ENCODE assay signal across 12 cellular contexts in the genomic region with DNA sequence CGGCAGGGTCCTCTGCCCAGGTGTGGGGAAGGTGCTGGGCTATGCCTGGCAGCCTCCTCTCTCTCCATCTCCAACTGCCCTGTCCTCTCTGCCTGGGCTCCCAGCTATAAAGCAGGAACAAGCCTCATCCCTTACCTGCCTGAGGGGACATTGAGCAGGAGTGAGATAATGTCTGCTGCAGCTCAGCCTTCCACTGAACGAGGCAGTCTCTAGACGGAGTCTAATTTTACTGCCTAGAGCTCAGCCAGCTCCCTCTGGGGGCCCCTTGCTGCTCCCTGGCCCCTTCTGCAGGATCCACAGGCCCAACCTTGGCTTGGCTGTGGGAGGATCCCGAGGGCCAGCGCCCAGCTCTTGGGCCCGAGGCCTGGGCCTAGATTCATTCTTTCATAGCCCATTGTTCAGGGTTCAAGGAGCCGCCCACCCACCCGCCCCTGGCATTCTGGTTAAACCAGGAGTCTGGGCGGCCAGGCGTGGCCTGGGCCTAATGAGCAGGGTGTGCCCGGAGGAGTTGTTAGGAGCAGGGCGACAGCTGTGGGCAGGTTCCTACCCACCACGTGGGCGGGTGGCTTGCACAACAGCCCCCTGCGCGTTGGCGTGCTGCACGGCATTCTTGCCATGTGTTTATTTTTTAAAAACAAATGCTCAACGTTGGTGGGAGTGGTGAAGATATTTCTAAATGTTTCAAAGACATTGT. TPM values are rescaled to one million over a fixed set of nuclear protein-coding genes. Genes with fewer than 3 reads are reported as not detected.
DNase-seq lines count a peak whose midpoint lies in the region; ATAC-seq, FAIRE-seq and TF ChIP-seq lines count a peak whose summit lies in the region.
"Had no signal": no experiment of that assay in that cellular context is flagged by ENCODE, and none has a peak within 500 bp of the region (broad histone marks: within the 10 kb centered on the region; RNA-seq: fewer than 3 reads in every experiment).

No MANE protein-coding gene starts in this region.

- H3K9me3 Mint-ChIP-seq in mesothelial cell of epicardium = peaks cover 14% of the 10 kb centered on the region

- peak overlapping the region; percentile 47 for H3K27ac Mint-ChIP-seq in mesothelial cell of epicardium

- ATAC-seq in left ventricle myocardium superior (peak; percentile 10), Right ventricle myocardium inferior (no peak), GM19395 (IDR thresholded peaks at IDR 0.05; ENCODE audit: unreplicated experiment) (no peak)

- no peaks in the 10 kb centered on the region for H3K27me3 Mint-ChIP-seq in mesothelial cell of epicardium (ENCODE audit: low read depth)

- no peak overlapping the region for H3K4me3 Mint-ChIP-seq in mesothelial cell of epicardium

- peak overlapping the region; percentile 5 for H3K4me3 ChIP-seq in bronchial epithelial cell (ENCODE audit: low read depth, low read length)

- intact Hi-C loops in left ventricle myocardium superior (cut with micrococcal nuclease) = no loop called here
- intact Hi-C loops in Right ventricle myocardium inferior (cut with DNase I) = no loop called here

- no peaks in the 10 kb centered on the region for H3K27me3 ChIP-seq in bronchial epithelial cell (ENCODE audit: control insufficient read depth, insufficient read depth, low read length)

- no peak for DNase-seq in left ventricle myocardium superior
- DNase-seq in Right ventricle myocardium inferior (ENCODE audit: missing footprints) = no peak
- peak; percentile 80 for DNase-seq in bronchial epithelial cell (ENCODE audit: low read depth)
- no peak for DNase-seq in mesothelial cell of epicardium (ENCODE audit: low spot score in 2 of 2, unreplicated experiment in 2 of 2)
- DNase-seq in GM13976 (ENCODE audit: low spot score) = no peak
- DNase-seq in activated CD4-positive, alpha-beta T cell treated with anti-CD3 and anti-CD28 coated beads, Interleukin-2, amount 50 U/mL, for 4 hours = no peak
- DNase-seq in activated naive CD4-positive, alpha-beta T cell treated with Interleukin-2 at 50 U/mL for 16 hours = no peak
- DNase-seq: amniotic stem cell, GDM1, glutamatergic neuron, T-helper 2 cell had no signal

- no peak for TF ChIP-seq CTCF in bronchial epithelial cell (IDR thresholded peaks at IDR 0.05; ENCODE audit: insufficient read depth, low read length, severe bottlenecking)
- no peak for TF ChIP-seq CTCF in mesothelial cell of epicardium (IDR thresholded peaks at IDR 0.05; ENCODE audit: unreplicated experiment)
- TF ChIP-seq CTCF in GM13976 (IDR thresholded peaks at IDR 0.05; ENCODE audit: borderline replicate concordance, control extremely low read depth, extremely low read depth, insufficient read depth, missing control alignments) = no peak

- no peaks in the 10 kb centered on the region for H3K36me3 ChIP-seq in bronchial epithelial cell (ENCODE audit: control insufficient read depth, insufficient read depth, low read length)

- in situ Hi-C loops in GM13976 (cut with MboI; ENCODE audit: low sequenced_read_pairs, unreplicated experiment) = no loop called here

- H3K4me1 Mint-ChIP-seq in mesothelial cell of epicardium = peaks cover 17% of the 10 kb centered on the region

- FAIRE-seq in bronchial epithelial cell (lab: Jason Lieb, UNC) = peak; percentile 23

- H3K36me3 Mint-ChIP-seq in mesothelial cell of epicardium = no peaks in the 10 kb centered on the region

RNA-seq across cellular contexts. Expression of gene FOSL2, which starts 44.6 kb away (rescaled TPM):
- total RNA-seq in left ventricle myocardium superior (45.7 TPM), Right ventricle myocardium inferior (48.5 TPM), bronchial epithelial cell (77.1 and 106 TPM in 2 replicates), mesothelial cell of epicardium (60.3 to 62.3 TPM (median 60.5 TPM) in 3 replicates)

RNA-seq across cellular contexts. Expression of gene PLB1, which starts 58.6 kb away (rescaled TPM):
- total RNA-seq in left ventricle myocardium superior = 3.3 TPM
- total RNA-seq in Right ventricle myocardium inferior = 3.0 TPM
- total RNA-seq in bronchial epithelial cell = 1.5 and 1.6 TPM in 2 replicates
- total RNA-seq in mesothelial cell of epicardium = 1.1 to 2.2 TPM (median 1.2 TPM) in 3 replicates
